In genomic region chr20:53590122-53590521, GRCh38 we compare ENCODE assay signal across 8 cellular contexts. TPM values are rescaled to one million over a fixed set of nuclear protein-coding genes. Genes with fewer than 3 reads are reported as not detected.
DNase-seq lines count a peak whose midpoint lies in the region; TF ChIP-seq lines count a peak whose summit lies in the region.
"Not testable (repeated sequence)": the region's sequence is repeated elsewhere in the genome, so short reads cannot be mapped to it uniquely, and the experiment has no call there.

No MANE protein-coding gene starts in this region.

- H3K4me2 ChIP-seq in GM23248 (ENCODE audit: unreplicated experiment): peak overlapping the region; percentile 98
- H3K4me2 ChIP-seq in OCI-LY7 (ENCODE audit: low read length): peak overlapping the region; percentile 99

- not testable (repeated sequence) for H3K9me3 ChIP-seq in A673 (ENCODE audit: low read depth, low read length, poor library complexity, severe bottlenecking); GM23248 (ENCODE audit: low read depth); OCI-LY7 (ENCODE audit: low read length); muscle layer of duodenum (ENCODE audit: control insufficient read depth in 1 of 2, low read length in 2 of 2); skeletal muscle tissue (ENCODE audit: control insufficient read depth in 3 of 3, low read length in 3 of 3)

- WGBS in GM23248 (ENCODE audit: low coverage in 1 of 2, low lambda C conversion rate in 2 of 2, missing lambda C conversion rate in 2 of 2), 2 experiments: 48% methylated on average over 2 of the region's 2 CpGs

- CTCF ChIA-PET in A673 (lab: Charles Lee); OCI-LY7 (lab: Charles Lee; ENCODE audit: unreplicated experiment): not testable (repeated sequence)

- H3K4me3 ChIP-seq in A673 (ENCODE audit: low read depth, low read length, poor library complexity, severe bottlenecking) (peak overlapping the region; percentile 79), GM23248 (peak overlapping the region; percentile 97), OCI-LY7 (ENCODE audit: low read depth, low read length, poor library complexity, severe bottlenecking) (peak overlapping the region; percentile 100), muscle layer of duodenum (ENCODE audit: low read depth in 1 of 2, low read length in 2 of 2) (peak overlapping the region in 1 of 2 donors; percentile 1)
- not testable (repeated sequence) for H3K4me3 ChIP-seq in skeletal muscle tissue (ENCODE audit: low read length in 3 of 3)

- H3K9me3 Mint-ChIP-seq in activated T-cell treated with anti-CD3 and anti-CD28 coated beads, Interleukin-2, amount 50 U/mL, for 24 hours; chondrocyte (ENCODE audit: low read depth); glutamatergic neuron (ENCODE audit: unreplicated experiment): not testable (repeated sequence)

- H3K27ac ChIP-seq in A673 (ENCODE audit: low read depth, low read length, poor library complexity, severe bottlenecking) (peak overlapping the region; percentile 18), GM23248 (peak overlapping the region; percentile 99), OCI-LY7 (ENCODE audit: low read depth, low read length, poor library complexity, severe bottlenecking) (peak overlapping the region; percentile 95), muscle layer of duodenum (ENCODE audit: low read length) (peak overlapping the region; percentile 88), skeletal muscle tissue (ENCODE audit: low read depth, low read length) (peak overlapping the region; percentile 92)

- H3K4me3 Mint-ChIP-seq in activated T-cell treated with anti-CD3 and anti-CD28 coated beads, Interleukin-2, amount 50 U/mL, for 24 hours: peak overlapping the region; percentile 95
- H3K4me3 Mint-ChIP-seq in chondrocyte (ENCODE audit: unreplicated experiment) (peak overlapping the region; percentile 79), glutamatergic neuron (ENCODE audit: unreplicated experiment) (peak overlapping the region; percentile 82)

- POLR2A ChIA-PET in A673 (lab: Charles Lee; ENCODE audit: low non-redundant PET): not testable (repeated sequence)
- POLR2A ChIA-PET in OCI-LY7 (lab: Charles Lee): interaction anchor here (1.1 to 1.5 kb wide), 3 partner anchors 283 to 337 kb away, joined by 3 to 5 read pairs (median 3); no protein-coding TSS in a partner anchor

- H3K9me2 ChIP-seq in GM23248 (ENCODE audit: insufficient read depth); OCI-LY7 (ENCODE audit: insufficient read depth, low read length): not testable (repeated sequence)

- intact Hi-C loops in A673 (cut with micrococcal nuclease; ENCODE audit: unreplicated experiment) (loop anchor here (5.0 to 10.0 kb wide), 2 partner anchors 165 to 327 kb away; no protein-coding TSS in a partner anchor), OCI-LY7 (cut with micrococcal nuclease; ENCODE audit: unreplicated experiment) (loop anchor here (5.0 kb wide), 2 partner anchors 242 to 327 kb away; no protein-coding TSS in a partner anchor)

- H3K4me1 ChIP-seq in A673 (ENCODE audit: insufficient read depth, low read length, poor library complexity, severe bottlenecking) (peaks cover 34% of the 10 kb centered on the region), GM23248 (ENCODE audit: insufficient read depth) (peaks cover 50% of the 10 kb centered on the region), OCI-LY7 (ENCODE audit: insufficient read depth, low read length, poor library complexity, severe bottlenecking) (peaks cover 49% of the 10 kb centered on the region)
- not testable (repeated sequence) for H3K4me1 ChIP-seq in muscle layer of duodenum (ENCODE audit: control insufficient read depth in 1 of 2, insufficient read depth in 2 of 2, low read length in 2 of 2); skeletal muscle tissue (ENCODE audit: control insufficient read depth in 3 of 3, insufficient read depth in 3 of 3, low read length in 3 of 3)

- H3F3A ChIP-seq in GM23248 (ENCODE audit: insufficient read depth): peaks cover 40% of the 10 kb centered on the region

- H3K79me2 ChIP-seq in GM23248 (ENCODE audit: insufficient read depth): peaks cover 84% of the 10 kb centered on the region
- H3K79me2 ChIP-seq in OCI-LY7 (ENCODE audit: insufficient read depth, low read depth, low read length): peaks cover 84% of the 10 kb centered on the region

- peak overlapping the region; percentile 100 for H3K9ac ChIP-seq in GM23248
- H3K9ac ChIP-seq in skeletal muscle tissue (ENCODE audit: low read depth in 1 of 3, low read length in 3 of 3): not testable (repeated sequence)

- not testable (repeated sequence) for DNase-seq in A673 (ENCODE audit: low spot score); GM23248; OCI-LY7 (ENCODE audit: low spot score); activated T-cell treated with anti-CD3 and anti-CD28 coated beads, Interleukin-2, amount 50 U/mL, for 24 hours; chondrocyte (ENCODE audit: low spot score); glutamatergic neuron

- not testable (repeated sequence) for H3K36me3 ChIP-seq in A673 (ENCODE audit: insufficient read depth, low read length, poor library complexity, severe bottlenecking); GM23248 (ENCODE audit: low read depth); OCI-LY7 (ENCODE audit: insufficient read depth, low read length); muscle layer of duodenum (ENCODE audit: control insufficient read depth in 1 of 2, insufficient read depth in 2 of 2, low read length in 2 of 2); skeletal muscle tissue (ENCODE audit: control insufficient read depth in 3 of 3, insufficient read depth in 3 of 3, low read length in 3 of 3)

- peaks cover 50% of the 10 kb centered on the region for H3K4me1 Mint-ChIP-seq in activated T-cell treated with anti-CD3 and anti-CD28 coated beads, Interleukin-2, amount 50 U/mL, for 24 hours (ENCODE audit: low read depth)
- H3K4me1 Mint-ChIP-seq in chondrocyte (ENCODE audit: low read depth) (peaks cover 64% of the 10 kb centered on the region), glutamatergic neuron (ENCODE audit: low read depth, unreplicated experiment) (peaks cover 31% of the 10 kb centered on the region)

- H2AFZ ChIP-seq in GM23248; OCI-LY7 (ENCODE audit: low read length): not testable (repeated sequence)

- TF ChIP-seq CTCF in A673 (conservative IDR thresholded peaks at IDR 0.05; ENCODE audit: low read depth, low read length); OCI-LY7 (conservative IDR thresholded peaks at IDR 0.05; ENCODE audit: low read length); chondrocyte (IDR thresholded peaks at IDR 0.05); glutamatergic neuron (IDR thresholded peaks at IDR 0.05; ENCODE audit: partially characterized antibody, unreplicated experiment): not testable (repeated sequence)

- not testable (repeated sequence) for H3K27me3 Mint-ChIP-seq in activated T-cell treated with anti-CD3 and anti-CD28 coated beads, Interleukin-2, amount 50 U/mL, for 24 hours; chondrocyte (ENCODE audit: low read depth); glutamatergic neuron (ENCODE audit: unreplicated experiment)

- not testable (repeated sequence) for H4K20me1 ChIP-seq in GM23248 (ENCODE audit: insufficient read depth); OCI-LY7 (ENCODE audit: insufficient read depth, low read length)

- peaks cover 46% of the 10 kb centered on the region for H3K36me3 Mint-ChIP-seq in activated T-cell treated with anti-CD3 and anti-CD28 coated beads, Interleukin-2, amount 50 U/mL, for 24 hours (ENCODE audit: low read depth)
- H3K36me3 Mint-ChIP-seq in chondrocyte (ENCODE audit: low read depth); glutamatergic neuron (ENCODE audit: unreplicated experiment): not testable (repeated sequence)

- in situ Hi-C loops in GM23248 (cut with MboI): loop anchor here (25.0 kb wide), 1 partner anchor 597 kb away; no protein-coding TSS in a partner anchor

- peak overlapping the region; percentile 99 for H3K27ac Mint-ChIP-seq in activated T-cell treated with anti-CD3 and anti-CD28 coated beads, Interleukin-2, amount 50 U/mL, for 24 hours
- H3K27ac Mint-ChIP-seq in chondrocyte (ENCODE audit: unreplicated experiment): peak overlapping the region; percentile 97
- peak overlapping the region; percentile 63 for H3K27ac Mint-ChIP-seq in glutamatergic neuron (ENCODE audit: unreplicated experiment)

- H3K27me3 ChIP-seq in A673 (replicated peaks; ENCODE audit: insufficient read depth, low read depth, low read length, poor library complexity); GM23248 (replicated peaks; ENCODE audit: insufficient read depth); muscle layer of duodenum (ENCODE audit: low read depth, low read length); skeletal muscle tissue (ENCODE audit: control insufficient read depth in 3 of 3, insufficient read depth in 3 of 3, low read length in 3 of 3): not testable (repeated sequence)

- BruUV-seq in A673 (replicated peaks; lab: Mats Ljungman, UMichigan); OCI-LY7 (replicated peaks; lab: Mats Ljungman, UMichigan): not testable (repeated sequence)

RNA-seq across cellular contexts. Expression of gene ZNF217, which starts 3.5 kb away (rescaled TPM):
- 27.0 and 37.7 TPM in 2 replicates for total RNA-seq in A673 (2021)
- total RNA-seq in GM23248 (2014; rRNA removed; shearing (Covaris generic)): 18.1 and 23.5 TPM in 2 replicates
- 8.9 and 10.4 TPM in 2 replicates for polyA plus RNA-seq in GM23248 (2016; fragmentation: Nextera tagmentation; extraction: Ambion mirVana)
- total RNA-seq in OCI-LY7 (2014; rRNA removed; shearing (Covaris generic)): 35.1 and 39.7 TPM in 2 replicates
- 68.4 and 77.0 TPM in 2 replicates for total RNA-seq in OCI-LY7 (2022)
- 26.9 to 28.7 TPM (median 27.0 TPM) in 3 replicates for total RNA-seq in chondrocyte
- 64.7 TPM for total RNA-seq in glutamatergic neuron (ENCODE audit: unreplicated experiment)
- total RNA-seq in skeletal muscle tissue: 8.4 TPM

Comparison
In these comparisons a context has a peak if more than half of its experiments do, and no peak if none do; other contexts are left out.
1. H3K27ac ChIP-seq: peak in every context shown above with its lines; median percentile 99 in GM23248; 95 in OCI-LY7; 92 in skeletal muscle tissue; 88 in muscle layer of duodenum; 18 in A673.